ENCODE assay signal across 16 cellular contexts in genomic region chr2:77566582-77566981, GRCh38. TPM values are rescaled to one million over a fixed set of nuclear protein-coding genes. Genes with fewer than 3 reads are reported as not detected.
DNase-seq lines count a peak whose midpoint lies in the region; ATAC-seq, FAIRE-seq and TF ChIP-seq lines count a peak whose summit lies in the region.
"Had no signal": no experiment of that assay in that cellular context is flagged by ENCODE, and none has a peak within 500 bp of the region (broad histone marks: within the 10 kb centered on the region; RNA-seq: fewer than 3 reads in every experiment).

No MANE protein-coding gene starts in this region.

- peak; percentile 98 for ATAC-seq in left lobe of liver

- no peak overlapping the region for H3K4me3 Mint-ChIP-seq in activated T-helper 2 cell treated with anti-CD3 and anti-CD28 coated beads, Interferon-gamma antibody, Interleukin-2, Interleukin-4, amounts not matched to agents 10 μg/mL and 5 μg/mL and 100 μg/mL, durations not matched to agents 14 hours and 24 hours and 36 hours (ENCODE audit: low read depth)
- no peak overlapping the region for H3K4me3 Mint-ChIP-seq in glutamatergic neuron (ENCODE audit: unreplicated experiment)
- H3K4me3 Mint-ChIP-seq: CD4-positive, alpha-beta memory T cell had no signal

- no peaks in the 10 kb centered on the region for H3K36me3 Mint-ChIP-seq in activated T-helper 2 cell treated with anti-CD3 and anti-CD28 coated beads, Interferon-gamma antibody, Interleukin-2, Interleukin-4, amounts not matched to agents 10 μg/mL and 5 μg/mL and 100 μg/mL, durations not matched to agents 14 hours and 24 hours and 36 hours (ENCODE audit: low read depth)
- no peaks in the 10 kb centered on the region for H3K36me3 Mint-ChIP-seq in glutamatergic neuron (ENCODE audit: unreplicated experiment)
- H3K36me3 Mint-ChIP-seq: CD4-positive, alpha-beta memory T cell had no signal

- H3K4me1 Mint-ChIP-seq in activated T-helper 2 cell treated with anti-CD3 and anti-CD28 coated beads, Interferon-gamma antibody, Interleukin-2, Interleukin-4, amounts not matched to agents 10 μg/mL and 5 μg/mL and 100 μg/mL, durations not matched to agents 14 hours and 24 hours and 36 hours (ENCODE audit: low read depth): no peaks in the 10 kb centered on the region
- no peaks in the 10 kb centered on the region for H3K4me1 Mint-ChIP-seq in glutamatergic neuron (ENCODE audit: low read depth, unreplicated experiment)
- H3K4me1 Mint-ChIP-seq: CD4-positive, alpha-beta memory T cell had no signal

- H3K27me3 Mint-ChIP-seq in activated T-helper 2 cell treated with anti-CD3 and anti-CD28 coated beads, Interferon-gamma antibody, Interleukin-2, Interleukin-4, amounts not matched to agents 10 μg/mL and 5 μg/mL and 100 μg/mL, durations not matched to agents 14 hours and 24 hours and 36 hours (ENCODE audit: low read depth): no peaks in the 10 kb centered on the region
- H3K27me3 Mint-ChIP-seq in glutamatergic neuron (ENCODE audit: unreplicated experiment): no peaks in the 10 kb centered on the region
- H3K27me3 Mint-ChIP-seq: CD4-positive, alpha-beta memory T cell had no signal

- no peak overlapping the region for H3K27ac ChIP-seq in RWPE1
- H3K27ac ChIP-seq: SJSA1 had no signal

- H3K27ac Mint-ChIP-seq in activated T-helper 2 cell treated with anti-CD3 and anti-CD28 coated beads, Interferon-gamma antibody, Interleukin-2, Interleukin-4, amounts not matched to agents 10 μg/mL and 5 μg/mL and 100 μg/mL, durations not matched to agents 14 hours and 24 hours and 36 hours: no peak overlapping the region
- no peak overlapping the region for H3K27ac Mint-ChIP-seq in glutamatergic neuron (ENCODE audit: unreplicated experiment)
- H3K27ac Mint-ChIP-seq: CD4-positive, alpha-beta memory T cell had no signal

- peaks cover 31% of the 10 kb centered on the region for H3K9me3 Mint-ChIP-seq in activated T-helper 2 cell treated with anti-CD3 and anti-CD28 coated beads, Interferon-gamma antibody, Interleukin-2, Interleukin-4, amounts not matched to agents 10 μg/mL and 5 μg/mL and 100 μg/mL, durations not matched to agents 14 hours and 24 hours and 36 hours
- no peaks in the 10 kb centered on the region for H3K9me3 Mint-ChIP-seq in glutamatergic neuron (ENCODE audit: unreplicated experiment)

- TF ChIP-seq CTCF in RWPE1 (conservative IDR thresholded peaks at IDR 0.05; ENCODE audit: low read depth) (no peak), glutamatergic neuron (IDR thresholded peaks at IDR 0.05; ENCODE audit: partially characterized antibody, unreplicated experiment) (no peak)

- intact Hi-C loops in activated T-helper 2 cell treated with anti-CD3 and anti-CD28 coated beads, Interferon-gamma antibody, Interleukin-2, Interleukin-4, amounts not matched to agents 10 μg/mL and 5 μg/mL and 100 μg/mL, durations not matched to agents 14 hours and 24 hours and 36 hours (cut with micrococcal nuclease): no loop called here

- peak; percentile 33 for DNase-seq in NCI-H146 treated with DMSO at 0.1 percent for 48 hours (lab: John Stamatoyannopoulos, UW; ENCODE audit: unreplicated experiment)
- DNase-seq in RWPE1 (ENCODE audit: low spot score): peak; percentile 3
- DNase-seq in left lobe of liver (ENCODE audit: low spot score): no peak
- peak; percentile 18 for DNase-seq in urothelium cell line (ENCODE audit: low spot score)
- no peak for DNase-seq in stimulated activated CD4-positive, alpha-beta T cell treated with anti-CD3 and anti-CD28 coated beads, Interleukin-1b, Interleukin-23, amount 100 ng/mL, for 48 hours
- DNase-seq in activated T-helper 2 cell treated with anti-CD3 and anti-CD28 coated beads, Interferon-gamma antibody, Interleukin-2, Interleukin-4, amounts not matched to agents 10 μg/mL and 5 μg/mL and 100 μg/mL, durations not matched to agents 14 hours and 24 hours and 36 hours (ENCODE audit: low spot score): no peak
- no peak for DNase-seq in glutamatergic neuron
- DNase-seq: BE2C; CD4-positive, alpha-beta memory T cell; GF-D8; NCI-H1436; NCI-H2081 treated with DMSO at 0.1 percent for 48 hours; NCI-H226; NCI-H82; RPMI8226 had no signal

- FAIRE-seq in urothelium cell line (lab: Jason Lieb, UNC): no peak

- POLR2A ChIA-PET in RWPE1 (lab: Yijun Ruan, JAX; ENCODE audit: low non-redundant PET): no interaction called here

- CTCF ChIA-PET in RWPE1 (lab: Yijun Ruan, JAX): no interaction called here

RNA-seq across cellular contexts. Expression of gene LRRTM4, which starts 44.4 kb away (rescaled TPM):
- total RNA-seq in left lobe of liver: not detected
- total RNA-seq in activated T-helper 2 cell treated with anti-CD3 and anti-CD28 coated beads, Interferon-gamma antibody, Interleukin-2, Interleukin-4, amounts not matched to agents 10 μg/mL and 5 μg/mL and 100 μg/mL, durations not matched to agents 14 hours and 24 hours and 36 hours: not detected in 2 replicates
- total RNA-seq in glutamatergic neuron (ENCODE audit: unreplicated experiment): 18.6 TPM
- total RNA-seq: CD4-positive, alpha-beta memory T cell; SJSA1 had no signal

Comparison
In these comparisons a context has a peak if more than half of its experiments do, and no peak if none do; other contexts are left out.
1. DNase-seq: peak in NCI-H146 treated with DMSO at 0.1 percent for 48 hours (single experiment), RWPE1 (single experiment) and urothelium cell line (single experiment); none in left lobe of liver (single experiment), stimulated activated CD4-positive, alpha-beta T cell treated with anti-CD3 and anti-CD28 coated beads, Interleukin-1b, Interleukin-23, amount 100 ng/mL, for 48 hours (single experiment), activated T-helper 2 cell treated with anti-CD3 and anti-CD28 coated beads, Interferon-gamma antibody, Interleukin-2, Interleukin-4, amounts not matched to agents 10 μg/mL and 5 μg/mL and 100 μg/mL, durations not matched to agents 14 hours and 24 hours and 36 hours (single experiment) and glutamatergic neuron (single experiment).
2. RNA of gene LRRTM4, which starts 44.4 kb away (total RNA-seq): 18.6 TPM in glutamatergic neuron (single experiment); not detected in left lobe of liver (single experiment) and not detected in activated T-helper 2 cell treated with anti-CD3 and anti-CD28 coated beads, Interferon-gamma antibody, Interleukin-2, Interleukin-4, amounts not matched to agents 10 μg/mL and 5 μg/mL and 100 μg/mL, durations not matched to agents 14 hours and 24 hours and 36 hours; every median in the first group is over 10 times any median in the second.